12 cellular contexts compared by ENCODE assay signal in genomic region chr3:112774293-112774926, GRCh38.
A peak's percentile ranks its signal among the peaks of the same experiment; 100 is the strongest.
DNase-seq lines count a peak whose midpoint lies in the region; ATAC-seq and TF ChIP-seq lines count a peak whose summit lies in the region.
"Had no signal": no experiment of that assay in that cellular context is flagged by ENCODE, and none has a peak within 500 bp of the region (broad histone marks: within the 10 kb centered on the region; RNA-seq: fewer than 3 reads in every experiment).

No MANE protein-coding gene starts in this region.

- H3K27me3 ChIP-seq in ACC112 (ENCODE audit: insufficient read depth, low read length) = no peaks in the 10 kb centered on the region
- H3K27me3 ChIP-seq in HCT116 (ENCODE audit: insufficient read depth, low read length) = no peaks in the 10 kb centered on the region
- H3K27me3 ChIP-seq in gastroesophageal sphincter = no peaks in the 10 kb centered on the region
- H3K27me3 ChIP-seq in endodermal cell (ENCODE audit: control insufficient read depth, insufficient read depth, low read length, poor library complexity, severe bottlenecking) = no peaks in the 10 kb centered on the region
- no peaks in the 10 kb centered on the region for H3K27me3 ChIP-seq in H9 (ENCODE audit: insufficient read depth, low read length)
- H3K27me3 ChIP-seq in Peyer's patch = no peaks in the 10 kb centered on the region
- H3K27me3 ChIP-seq: SJSA1 had no signal

- no peak overlapping the region for H4K8ac ChIP-seq in H9 (replicated peaks; ENCODE audit: insufficient read length, low read depth, low read length)

- no peaks in the 10 kb centered on the region for H3K23me2 ChIP-seq in H9 (ENCODE audit: insufficient read length, low read depth, low read length, poor library complexity, severe bottlenecking)

- H3K9me3 Mint-ChIP-seq in activated B cell treated with CpG ODN at 0.5 μM for 24 hours = no peaks in the 10 kb centered on the region
- H3K9me3 Mint-ChIP-seq in endodermal cell = no peaks in the 10 kb centered on the region
- H3K9me3 Mint-ChIP-seq in H9 = no peaks in the 10 kb centered on the region

- H4K20me1 ChIP-seq in HCT116 (ENCODE audit: insufficient read depth) (no peaks in the 10 kb centered on the region), H9 (ENCODE audit: control insufficient read depth, insufficient read depth, insufficient read length) (no peaks in the 10 kb centered on the region)

- TF ChIP-seq CTCF in HCT116 (IDR thresholded peaks at IDR 0.05 in 2 of 3, conservative IDR thresholded peaks at IDR 0.05 in 1 of 3; ENCODE audit: borderline replicate concordance in 1 of 3, insufficient read depth in 1 of 3, low read depth in 2 of 3, low read length in 2 of 3) = no peak
- TF ChIP-seq CTCF in activated B cell treated with CpG ODN at 0.5 μM for 24 hours (IDR thresholded peaks at IDR 0.05) = no peak
- TF ChIP-seq CTCF in gastroesophageal sphincter (IDR thresholded peaks at IDR 0.05) = no peak
- TF ChIP-seq CTCF in endodermal cell (conservative IDR thresholded peaks at IDR 0.05) = no peak
- TF ChIP-seq CTCF in H9 (conservative IDR thresholded peaks at IDR 0.05) = no peak
- no peak for TF ChIP-seq CTCF in Peyer's patch (IDR thresholded peaks at IDR 0.05)

- RAD21 ChIA-PET in HCT116 (lab: Charles Lee; ENCODE audit: low non-redundant PET in 1 of 2, low total read pairs in 2 of 2, uncharacterized antibody in 2 of 2, unreplicated experiment in 2 of 2) = no interaction called here

- no peaks in the 10 kb centered on the region for H3K79me2 ChIP-seq in ACC112 (ENCODE audit: control insufficient read depth, insufficient read depth, low read length, unreplicated experiment)
- H3K79me2 ChIP-seq in HCT116 (ENCODE audit: insufficient read depth, low read length) = no peaks in the 10 kb centered on the region
- H3K79me2 ChIP-seq in H9 (ENCODE audit: insufficient read depth, low read length) = no peaks in the 10 kb centered on the region

- H3K9ac ChIP-seq in HCT116 (ENCODE audit: low read length) (no peak overlapping the region), endodermal cell (ENCODE audit: extremely low read depth, low read length, poor library complexity, severe bottlenecking) (no peak overlapping the region), H9 (ENCODE audit: extremely low read depth, insufficient read length, low read length) (no peak overlapping the region)

- H3K27ac Mint-ChIP-seq in activated B cell treated with CpG ODN at 0.5 μM for 24 hours = no peak overlapping the region
- no peak overlapping the region for H3K27ac Mint-ChIP-seq in endodermal cell
- no peak overlapping the region for H3K27ac Mint-ChIP-seq in H9

- H3K4me3 ChIP-seq in ACC112 (ENCODE audit: low read depth, low read length) = peak overlapping the region; percentile 18; the same call in 1 of the 2 replicates
- H3K4me3 ChIP-seq in HCT116 (replicated peaks in 1 of 2; ENCODE audit: low read depth in 1 of 2, low read length in 2 of 2) = no peak overlapping the region
- no peak overlapping the region for H3K4me3 ChIP-seq in gastroesophageal sphincter
- H3K4me3 ChIP-seq in endodermal cell (ENCODE audit: low read length) = no peak overlapping the region
- no peak overlapping the region for H3K4me3 ChIP-seq in Peyer's patch
- H3K4me3 ChIP-seq: SJSA1, thoracic aorta had no signal

- H2BK5ac ChIP-seq in H9 (ENCODE audit: insufficient read length, low read length) = no peak overlapping the region

- no peaks in the 10 kb centered on the region for H3K36me3 ChIP-seq in ACC112 (ENCODE audit: insufficient read depth, low read length)
- H3K36me3 ChIP-seq in HCT116 (ENCODE audit: control insufficient read depth in 1 of 2, insufficient read depth in 2 of 2, low read length in 2 of 2) = no peaks in the 10 kb centered on the region
- H3K36me3 ChIP-seq in gastroesophageal sphincter = no peaks in the 10 kb centered on the region
- no peaks in the 10 kb centered on the region for H3K36me3 ChIP-seq in endodermal cell (ENCODE audit: control insufficient read depth, insufficient read depth, low read length)
- no peaks in the 10 kb centered on the region for H3K36me3 ChIP-seq in Peyer's patch
- H3K36me3 ChIP-seq: SJSA1, thoracic aorta had no signal

- no peak overlapping the region; the same call in 1 of the 2 replicates for H2BK15ac ChIP-seq in H9 (ENCODE audit: low read depth, low read length)

- BruUV-seq in HCT116 (replicated peaks; lab: Mats Ljungman, UMichigan) = no TSS peak

- H3K23ac ChIP-seq in H9 (ENCODE audit: insufficient read length, low read depth, low read length) = no peak overlapping the region

- H3K4me1 Mint-ChIP-seq in activated B cell treated with CpG ODN at 0.5 μM for 24 hours (peaks cover 49% of the 10 kb centered on the region), endodermal cell (peaks cover 2% of the 10 kb centered on the region), H9 (peaks cover 8 to 9% of the 10 kb centered on the region in 2 experiments)

- H2AFZ ChIP-seq in ACC112 (ENCODE audit: low read length, unreplicated experiment) (no peak overlapping the region), HCT116 (ENCODE audit: low read depth, low read length, poor library complexity, severe bottlenecking) (no peak overlapping the region), H9 (ENCODE audit: low read length) (no peak overlapping the region)

- no peak overlapping the region for H3K14ac ChIP-seq in H9 (ENCODE audit: insufficient read depth, low read length)

- DNase-seq in HCT116 (ENCODE audit: low read depth, low spot score) (no peak), activated B cell treated with CpG ODN at 0.5 μM for 24 hours (no peak), endodermal cell (no peak), H9 (no peak), Peyer's patch (no peak)
- DNase-seq: NCI-H146; stimulated activated CD4-positive, alpha-beta T cell treated with anti-CD3 and anti-CD28 coated beads, Interleukin-2, amount 100 ng/mL, for 48 hours had no signal

- TF ChIP-seq EP300 in gastroesophageal sphincter (IDR thresholded peaks at IDR 0.05) = no peak

- H3K4me2 ChIP-seq in HCT116 (ENCODE audit: low read length) (peak overlapping the region; percentile 33; the same call in 1 of the 2 replicates), H9 (ENCODE audit: insufficient read depth, insufficient read length, low read length) (no peak overlapping the region)

- H2BK120ac ChIP-seq in H9 (ENCODE audit: low read depth, low read length, poor library complexity, severe bottlenecking) = no peak overlapping the region

- no peak overlapping the region for H3K18ac ChIP-seq in H9 (ENCODE audit: insufficient read length, low read depth, low read length)

- POLR2A ChIA-PET in HCT116 (lab: Charles Lee) (no interaction called here), activated B cell treated with CpG ODN at 0.5 μM for 24 hours (lab: Charles Lee) (interaction anchor here (1.6 kb wide), 1 partner anchor 39 kb away, joined by 5 read pairs; no protein-coding TSS in a partner anchor)

- H3K27ac ChIP-seq in ACC112 (ENCODE audit: low read depth, low read length) (peak overlapping the region; percentile 88), HCT116 (ENCODE audit: low read depth, low read length) (no peak overlapping the region), gastroesophageal sphincter (peak overlapping the region in 3 of 4 donors; percentile 42 to 59 (median 57)), endodermal cell (ENCODE audit: low read depth, low read length) (no peak overlapping the region), H9 (ENCODE audit: insufficient read length, low read depth, low read length) (no peak overlapping the region), Peyer's patch (peak overlapping the region in 2 of 4 donors; percentile 5 to 36)
- H3K27ac ChIP-seq: SJSA1 had no signal

- H3K9me3 ChIP-seq in HCT116 (ENCODE audit: control insufficient read depth in 1 of 2, insufficient read depth in 1 of 2, low read depth in 1 of 2, low read length in 2 of 2) = no peaks in the 10 kb centered on the region
- H3K9me3 ChIP-seq in gastroesophageal sphincter = no peaks in the 10 kb centered on the region
- no peaks in the 10 kb centered on the region for H3K9me3 ChIP-seq in endodermal cell (ENCODE audit: control insufficient read depth, low read length)
- no peaks in the 10 kb centered on the region for H3K9me3 ChIP-seq in H9 (ENCODE audit: control insufficient read depth, low read depth, low read length)
- no peaks in the 10 kb centered on the region for H3K9me3 ChIP-seq in Peyer's patch
- H3K9me3 ChIP-seq: SJSA1, thoracic aorta had no signal

- TF ChIP-seq RAD21 in HCT116 (IDR thresholded peaks at IDR 0.05; ENCODE audit: low read depth) = no peak

- H4K91ac ChIP-seq in H9 (ENCODE audit: insufficient read length, low read depth, low read length) = no peak overlapping the region

- H3K27me3 Mint-ChIP-seq in activated B cell treated with CpG ODN at 0.5 μM for 24 hours (no peaks in the 10 kb centered on the region), endodermal cell (ENCODE audit: insufficient read depth) (peaks cover 5% of the 10 kb centered on the region), H9 (ENCODE audit: low read depth) (no peaks in the 10 kb centered on the region)

- no peak overlapping the region for H2BK20ac ChIP-seq in H9 (ENCODE audit: low read depth, low read length, poor library complexity, severe bottlenecking)

- H3K4me1 ChIP-seq in ACC112 (ENCODE audit: control insufficient read depth, insufficient read depth, low read length, unreplicated experiment) (peaks cover 59% of the 10 kb centered on the region), HCT116 (ENCODE audit: control insufficient read depth in 1 of 2, insufficient read depth in 2 of 2, low read length in 2 of 2) (peaks cover 0 to 12% of the 10 kb centered on the region in 2 experiments; a peak in 3 of 4 replicates), gastroesophageal sphincter (peaks cover 3 to 26% (median 4%) of the 10 kb centered on the region in 3 donors), endodermal cell (ENCODE audit: control insufficient read depth, insufficient read depth, low read length) (no peaks in the 10 kb centered on the region), H9 (ENCODE audit: insufficient read depth, low read length) (no peaks in the 10 kb centered on the region; the same call in 1 of the 2 replicates), Peyer's patch (peaks cover 0 to 10% (median 0%) of the 10 kb centered on the region in 4 donors)
- H3K4me1 ChIP-seq: SJSA1 had no signal

- H4K5ac ChIP-seq in H9 (ENCODE audit: insufficient read length, low read depth, low read length) = no peak overlapping the region

- no peak overlapping the region for H3K4ac ChIP-seq in H9 (ENCODE audit: low read depth, low read length)

- H3K36me3 Mint-ChIP-seq in activated B cell treated with CpG ODN at 0.5 μM for 24 hours (ENCODE audit: low read depth) (no peaks in the 10 kb centered on the region), endodermal cell (ENCODE audit: low read depth) (no peaks in the 10 kb centered on the region), H9 (ENCODE audit: insufficient read depth in 1 of 3, low read depth in 3 of 3) (no peaks in the 10 kb centered on the region)

- intact Hi-C loops in HCT116 (cut with micrococcal nuclease) (no loop called here), activated B cell treated with CpG ODN at 0.5 μM for 24 hours (cut with micrococcal nuclease) (no loop called here)

- no peaks in the 10 kb centered on the region for H3K9me2 ChIP-seq in HCT116 (ENCODE audit: insufficient read depth)

- H2BK12ac ChIP-seq in H9 (ENCODE audit: insufficient read length, low read depth, low read length) = no peak overlapping the region

- CTCF ChIA-PET in HCT116 (lab: Charles Lee) = no interaction called here
- CTCF ChIA-PET in activated B cell treated with CpG ODN at 0.5 μM for 24 hours (lab: Charles Lee) = interaction anchor here (0.8 to 0.9 kb wide), 2 partner anchors 25 to 40 kb away, joined by 3 to 5 read pairs; no protein-coding TSS in a partner anchor

- H3T11ph ChIP-seq in H9 (ENCODE audit: low read length) = no peak overlapping the region

- H3K4me3 Mint-ChIP-seq in activated B cell treated with CpG ODN at 0.5 μM for 24 hours = peak overlapping the region; percentile 1
- no peak overlapping the region for H3K4me3 Mint-ChIP-seq in endodermal cell
- H3K4me3 Mint-ChIP-seq in H9 = no peak overlapping the region

- H3K56ac ChIP-seq in H9 (ENCODE audit: insufficient read length, low read depth, low read length) = no peak overlapping the region

- no peak overlapping the region for H2AK5ac ChIP-seq in H9 (ENCODE audit: insufficient read length, low read length)

- no peaks in the 10 kb centered on the region for H3K79me1 ChIP-seq in H9 (ENCODE audit: insufficient read depth, low read depth, low read length, poor library complexity, severe bottlenecking)

- no peak for TF ChIP-seq POLR2A in HCT116 (IDR thresholded peaks at IDR 0.05; ENCODE audit: borderline replicate concordance, extremely low read depth, insufficient read depth, insufficient read length)
- no peak for TF ChIP-seq POLR2A in gastroesophageal sphincter (IDR thresholded peaks at IDR 0.05)
- TF ChIP-seq POLR2A in Peyer's patch (IDR thresholded peaks at IDR 0.05) = no peak

- 52 to 77% methylated on average over 6 of the region's 6 CpGs for WGBS in gastroesophageal sphincter (ENCODE audit: low coverage in 1 of 2), 2 donors
- 91% methylated on average over 4 of the region's 6 CpGs; no CpG with 5 or more reads in 1 of the 2 experiments for WGBS in endodermal cell (ENCODE audit: insufficient coverage in 1 of 2, insufficient read length in 1 of 2), 2 experiments
- no CpG with 5 or more reads among the region's 6 CpGs for WGBS in H9 (ENCODE audit: extremely low coverage, insufficient read length, low lambda C conversion rate)

- ATAC-seq in HCT116 = no peak
- no peak for ATAC-seq in activated B cell treated with CpG ODN at 0.5 μM for 24 hours (ENCODE audit: low read depth)
- no peak for ATAC-seq in gastroesophageal sphincter
- no peak for ATAC-seq in GM21576 (IDR thresholded peaks at IDR 0.05; ENCODE audit: unreplicated experiment)

Comparison
In these comparisons a context has a peak if more than half of its experiments do, and no peak if none do; other contexts are left out.
1. H3K27ac ChIP-seq: peak in ACC112 (single experiment) and gastroesophageal sphincter (3 of 4); none in HCT116 (single experiment), endodermal cell (single experiment) and H9 (single experiment).